ENCODE assay signal across 16 cellular contexts in genomic region chr9:138037140-138037539, GRCh38.
"Had no signal": no experiment of that assay in that cellular context is flagged by ENCODE, and none has a peak within 500 bp of the region (broad histone marks: within the 10 kb centered on the region; RNA-seq: fewer than 3 reads in every experiment).

No MANE protein-coding gene starts in this region.

- H3K9me3 Mint-ChIP-seq: activated naive CD8-positive, alpha-beta T cell treated with anti-CD3 and anti-CD28 coated beads, Interleukin-2, amount 10 ng/mL, durations not matched to agents 7 days and 5 days had no signal

- H3K4me3 Mint-ChIP-seq: activated CD8-positive, alpha-beta T cell treated with anti-CD3 and anti-CD28 coated beads, Interleukin-2, amount 10 ng/mL, durations not matched to agents 7 days and 5 days; activated naive CD4-positive, alpha-beta T cell treated with anti-CD3 and anti-CD28 coated beads for 36 hours; activated naive CD8-positive, alpha-beta T cell treated with anti-CD3 and anti-CD28 coated beads, Interleukin-2, amount 10 ng/mL, durations not matched to agents 7 days and 5 days; naive thymus-derived CD4-positive, alpha-beta T cell; neural crest cell; stimulated activated naive B cell treated with anti-CD40 and anti-IgM and Interleukin-4, amounts not matched to agents 10 μg/mL and 1 μg/mL and 100 μg/mL, for 72 hours had no signal

- H3K4me1 Mint-ChIP-seq: activated naive CD8-positive, alpha-beta T cell treated with anti-CD3 and anti-CD28 coated beads, Interleukin-2, amount 10 ng/mL, durations not matched to agents 7 days and 5 days; naive thymus-derived CD4-positive, alpha-beta T cell; neural crest cell; stimulated activated naive B cell treated with anti-CD40 and anti-IgM and Interleukin-4, amounts not matched to agents 10 μg/mL and 1 μg/mL and 100 μg/mL, for 72 hours had no signal

- H3K27ac Mint-ChIP-seq: activated CD8-positive, alpha-beta T cell treated with anti-CD3 and anti-CD28 coated beads, Interleukin-2, amount 10 ng/mL, durations not matched to agents 7 days and 5 days; activated naive CD4-positive, alpha-beta T cell treated with anti-CD3 and anti-CD28 coated beads for 36 hours; activated naive CD8-positive, alpha-beta T cell treated with anti-CD3 and anti-CD28 coated beads, Interleukin-2, amount 10 ng/mL, durations not matched to agents 7 days and 5 days; naive thymus-derived CD4-positive, alpha-beta T cell; stimulated activated naive B cell treated with anti-CD40 and anti-IgM and Interleukin-4, amounts not matched to agents 10 μg/mL and 1 μg/mL and 100 μg/mL, for 72 hours had no signal

- H3K36me3 Mint-ChIP-seq: activated naive CD8-positive, alpha-beta T cell treated with anti-CD3 and anti-CD28 coated beads, Interleukin-2, amount 10 ng/mL, durations not matched to agents 7 days and 5 days; stimulated activated naive B cell treated with anti-CD40 and anti-IgM and Interleukin-4, amounts not matched to agents 10 μg/mL and 1 μg/mL and 100 μg/mL, for 72 hours had no signal

- DNase-seq: activated CD4-positive, alpha-beta T cell treated with anti-CD3 and anti-CD28 coated beads for 4 hours; activated CD4-positive, CD25-positive, alpha-beta regulatory T cell; activated CD8-positive, alpha-beta T cell treated with anti-CD3 and anti-CD28 coated beads, Interleukin-2, amount 10 ng/mL, durations not matched to agents 7 days and 5 days; activated naive CD4-positive, alpha-beta T cell treated with anti-CD3 and anti-CD28 coated beads for 36 hours; activated naive CD8-positive, alpha-beta T cell treated with anti-CD3 and anti-CD28 coated beads, Interleukin-2, amount 10 ng/mL, durations not matched to agents 7 days and 5 days; activated T-cell treated with anti-CD3 and anti-CD28 coated beads, Interleukin-2, amount 50 U/mL, for 48 hours; amniotic stem cell; cortex of kidney; left lung; naive thymus-derived CD4-positive, alpha-beta T cell; occipital lobe; stimulated activated CD4-positive, alpha-beta T cell treated with anti-CD3 and anti-CD28 coated beads, Interleukin-2, amount 100 ng/mL, for 48 hours; stimulated activated CD8-positive, alpha-beta memory T cell treated with anti-CD3 and anti-CD28 coated beads, Interleukin-4, amount 100 ng/mL, for 48 hours; stimulated activated naive B cell treated with anti-CD40 and anti-IgM and Interleukin-4, amounts not matched to agents 10 μg/mL and 1 μg/mL and 100 μg/mL, for 72 hours; T-helper 9 cell had no signal

- ATAC-seq: activated CD8-positive, alpha-beta T cell treated with anti-CD3 and anti-CD28 coated beads, Interleukin-2, amount 10 ng/mL, durations not matched to agents 7 days and 5 days; left lung; naive thymus-derived CD4-positive, alpha-beta T cell; stimulated activated naive B cell treated with anti-CD40 and anti-IgM and Interleukin-4, amounts not matched to agents 10 μg/mL and 1 μg/mL and 100 μg/mL, for 72 hours had no signal
